ENCODE assay signal across 8 cellular contexts in the genomic region with DNA sequence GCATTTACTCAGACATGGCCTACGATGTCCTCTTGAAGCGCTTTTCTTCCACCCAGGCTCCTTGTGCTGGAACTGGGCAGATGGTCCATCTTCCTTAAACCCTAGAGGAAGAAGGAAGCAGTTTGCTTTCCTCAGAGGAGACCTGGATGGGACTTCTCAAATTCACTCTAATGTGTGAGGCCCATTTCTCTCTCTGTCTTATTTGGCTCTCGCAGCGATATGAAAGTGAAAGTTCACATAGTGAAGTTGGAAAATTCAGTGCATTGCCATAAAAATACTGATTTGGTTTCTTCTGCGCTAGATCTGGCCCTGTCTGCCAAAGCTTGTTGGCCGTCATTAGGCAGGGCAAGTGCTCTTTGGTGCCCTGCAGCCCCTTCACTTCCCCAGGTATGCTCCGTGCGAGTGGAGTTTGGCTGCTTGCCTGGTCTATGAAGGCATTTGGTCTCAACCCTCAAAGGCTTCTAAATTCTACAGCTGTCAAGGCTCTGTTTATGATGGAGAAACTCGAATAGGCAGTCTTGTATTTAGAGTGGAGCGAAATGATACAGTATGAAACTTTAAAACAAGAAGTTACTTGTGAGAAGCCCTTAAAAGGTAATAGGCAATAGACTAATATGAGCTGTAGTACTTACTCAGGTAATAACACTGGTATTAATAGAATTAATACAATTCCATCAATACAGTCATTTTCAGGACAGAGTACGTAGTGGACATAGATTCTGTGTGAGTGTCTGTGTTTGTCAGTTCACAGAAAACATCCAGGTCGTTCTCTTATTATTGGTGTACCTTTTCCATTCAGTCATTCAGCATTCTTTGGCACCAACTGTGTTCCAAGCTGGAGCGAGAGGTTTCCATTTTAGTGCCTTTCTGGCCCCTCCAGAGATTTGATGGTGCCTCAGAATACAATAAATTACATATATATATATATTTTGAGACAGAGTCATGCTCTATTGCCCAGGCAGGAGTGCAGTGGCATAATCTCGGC. TPM values are rescaled to one million over a fixed set of nuclear protein-coding genes. Genes with fewer than 3 reads are reported as not detected.
DNase-seq lines count a peak whose midpoint lies in the region; ATAC-seq and TF ChIP-seq lines count a peak whose summit lies in the region.

No MANE protein-coding gene starts in this region.

- whole genome bisulfite sequencing in esophagus squamous epithelium, 2 donors: 36 to 38% methylated on average over 14 of the region's 14 CpGs

- peak overlapping the region; percentile 84 for H3K4me2 ChIP-seq in OCI-LY3 (ENCODE audit: low read length)

- ATAC-seq in GM18858 (IDR thresholded peaks at IDR 0.05; ENCODE audit: unreplicated experiment): no peak
- ATAC-seq in HG03196 (IDR thresholded peaks at IDR 0.05; ENCODE audit: unreplicated experiment): no peak

- TF ChIP-seq CTCF in GM12875 (IDR thresholded peaks at IDR 0.05; ENCODE audit: borderline replicate concordance, insufficient read depth, low read depth, low read length): no peak
- no peak for TF ChIP-seq CTCF in OCI-LY3 (IDR thresholded peaks at IDR 0.05; ENCODE audit: low read depth, low read length)
- TF ChIP-seq CTCF in esophagus squamous epithelium (IDR thresholded peaks at IDR 0.05): no peak
- no peak for TF ChIP-seq CTCF in WERI-Rb-1 (IDR thresholded peaks at IDR 0.05; ENCODE audit: low read depth, low read length)

- H3K27ac ChIP-seq in OCI-LY3 (ENCODE audit: low read length) (peak overlapping the region; percentile 99), esophagus squamous epithelium (peak overlapping the region; percentile 59 to 75 (median 68)), WERI-Rb-1 (no peak overlapping the region)

- H3K27me3 ChIP-seq in OCI-LY3 (ENCODE audit: low read depth, low read length) (no peaks in the 10 kb centered on the region), esophagus squamous epithelium (no peaks in the 10 kb centered on the region), WERI-Rb-1 (ENCODE audit: insufficient read depth, low read depth, severe bottlenecking) (no peaks in the 10 kb centered on the region)

- H3K4me3 ChIP-seq in GM12875 (ENCODE audit: low read depth, low read length) (peak overlapping the region; percentile 36), OCI-LY3 (ENCODE audit: low read length) (peak overlapping the region; percentile 68), esophagus squamous epithelium (peak overlapping the region; percentile 15 to 57 (median 26)), WERI-Rb-1 (ENCODE audit: low read depth, low read length) (no peak overlapping the region)

- peaks cover 89% of the 10 kb centered on the region for H3K79me2 ChIP-seq in OCI-LY3 (ENCODE audit: low read length)

- H2AFZ ChIP-seq in OCI-LY3 (ENCODE audit: low read depth, low read length): no peak overlapping the region

- TF ChIP-seq POLR2A in esophagus squamous epithelium (IDR thresholded peaks at IDR 0.05): no peak

- H3K4me1 ChIP-seq in OCI-LY3 (ENCODE audit: low read length): peaks cover 41% of the 10 kb centered on the region
- peaks cover 30 to 79% (median 58%) of the 10 kb centered on the region in 3 donors for H3K4me1 ChIP-seq in esophagus squamous epithelium

- intact Hi-C loops in esophagus squamous epithelium (cut with DNase I): no loop called here

- DNase-seq in esophagus squamous epithelium (lab: John Stamatoyannopoulos, UW): no peak
- peak; percentile 23 for DNase-seq in renal cortical epithelial cell (ENCODE audit: low read depth)
- DNase-seq in WERI-Rb-1: no peak
- DNase-seq in amygdala (lab: John Stamatoyannopoulos, UW): no peak

- H3K36me3 ChIP-seq in OCI-LY3 (replicated peaks; ENCODE audit: low read depth, low read length) (peaks cover 5% of the 10 kb centered on the region), esophagus squamous epithelium (peaks cover 0 to 5% (median 0%) of the 10 kb centered on the region in 3 donors), WERI-Rb-1 (no peaks in the 10 kb centered on the region; the same call in 1 of the 2 replicates)

- no peaks in the 10 kb centered on the region for H3K9me3 ChIP-seq in OCI-LY3 (ENCODE audit: insufficient read depth, low read length)
- no peaks in the 10 kb centered on the region for H3K9me3 ChIP-seq in esophagus squamous epithelium
- no peaks in the 10 kb centered on the region for H3K9me3 ChIP-seq in WERI-Rb-1 (ENCODE audit: severe bottlenecking)

- peaks cover 43% of the 10 kb centered on the region for H4K20me1 ChIP-seq in OCI-LY3 (ENCODE audit: insufficient read depth, low read length)

- peak overlapping the region; percentile 72 for H3K9ac ChIP-seq in OCI-LY3 (ENCODE audit: low read length)

RNA-seq across cellular contexts. Expression of a gene that starts 20.5 kb away (rescaled TPM):
- total RNA-seq in esophagus squamous epithelium: 10 to 100 TPM; 51.7 to 65.0 (median 58.5) TPM
- total RNA-seq in renal cortical epithelial cell: 22.7 and 42.3 TPM in 2 replicates

RNA-seq across cellular contexts. Expression of a gene that starts 35.2 kb away (rescaled TPM):
- 10 to 100 TPM; 15.9 to 29.0 (median 20.2) TPM for total RNA-seq in esophagus squamous epithelium
- total RNA-seq in renal cortical epithelial cell: 7.3 and 19.5 TPM in 2 replicates

RNA-seq across cellular contexts. Expression of a gene that starts 49.7 kb away (rescaled TPM):
- total RNA-seq in esophagus squamous epithelium (not detected), renal cortical epithelial cell (not detected in 2 replicates)

RNA-seq across cellular contexts. Expression of a gene that starts 53.0 kb away (rescaled TPM):
- total RNA-seq in esophagus squamous epithelium: 10 to 100 TPM; 38.5 to 48.4 (median 47.2) TPM
- total RNA-seq in renal cortical epithelial cell: 121 and 238 TPM in 2 replicates
